20 cellular contexts compared by ENCODE assay signal in the genomic region with DNA sequence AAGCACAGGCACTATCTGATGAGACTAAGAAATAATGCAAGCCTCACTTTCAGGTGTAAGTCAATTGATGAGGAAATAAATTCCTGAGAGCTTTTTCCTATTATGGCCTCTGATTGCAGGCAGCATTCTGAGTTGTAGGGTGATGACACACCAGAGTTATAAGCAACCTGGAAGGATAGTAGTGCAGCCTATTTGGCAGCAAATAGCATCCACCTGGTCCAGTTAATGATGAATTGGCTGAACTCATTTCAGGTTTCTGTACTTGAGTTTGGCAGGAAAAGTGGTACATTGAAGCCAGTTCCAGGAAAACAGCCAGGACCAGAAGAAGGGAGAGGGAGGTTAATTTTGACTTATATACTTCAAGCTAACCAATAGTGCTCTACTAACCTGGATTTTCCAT.
"Had no signal": no experiment of that assay in that cellular context is flagged by ENCODE, and none has a peak within 500 bp of the region (broad histone marks: within the 10 kb centered on the region; RNA-seq: fewer than 3 reads in every experiment).

No MANE protein-coding gene starts in this region.

- DNase-seq: activated CD4-positive, alpha-beta T cell treated with anti-CD3 and anti-CD28 coated beads, Interleukin-2, amount 10 ng/mL, durations not matched to agents 7 days and 5 days; activated CD8-positive, alpha-beta memory T cell treated with anti-CD3 and anti-CD28 coated beads, Interleukin-2, amount 10 ng/mL, durations not matched to agents 7 days and 5 days; activated CD8-positive, alpha-beta T cell treated with anti-CD3 and anti-CD28 coated beads for 36 hours; activated gamma-delta T cell; activated naive CD4-positive, alpha-beta T cell treated with anti-CD3 and anti-CD28 coated beads, Interleukin-2, amount 50 U/mL, for 16 hours; activated naive CD8-positive, alpha-beta T cell treated with anti-CD3 and anti-CD28 coated beads, Interleukin-2, amount 50 U/mL, for 24 hours; anterior cingulate cortex; body of pancreas; dermis blood vessel endothelial cell; effector CD8-positive, alpha-beta T cell; esophagus squamous epithelium; gastrocnemius medialis; hypothalamus; left ventricle myocardium superior; midbrain; natural killer cell; psoas muscle; right cardiac atrium; tibial artery had no signal

- ATAC-seq: activated CD4-positive, CD25-positive, alpha-beta regulatory T cell treated with anti-CD3 and anti-CD28 coated beads, Interleukin-2, amount 50 U/mL, for 24 hours; activated CD8-positive, alpha-beta memory T cell treated with anti-CD3 and anti-CD28 coated beads, Interleukin-2, amount 10 ng/mL, durations not matched to agents 7 days and 5 days; activated CD8-positive, alpha-beta T cell treated with anti-CD3 and anti-CD28 coated beads for 36 hours; activated naive CD8-positive, alpha-beta T cell treated with anti-CD3 and anti-CD28 coated beads, Interleukin-2, amount 50 U/mL, for 24 hours; body of pancreas; left ventricle myocardium superior; natural killer cell; right cardiac atrium had no signal
